31 cellular contexts compared by ENCODE assay signal in genomic region chr1:87965193-87965592, GRCh38.
DNase-seq lines count a peak whose midpoint lies in the region; ATAC-seq and TF ChIP-seq lines count a peak whose summit lies in the region.
"Had no signal": no experiment of that assay in that cellular context is flagged by ENCODE, and none has a peak within 500 bp of the region (broad histone marks: within the 10 kb centered on the region; RNA-seq: fewer than 3 reads in every experiment).

No MANE protein-coding gene starts in this region.

- H3K9ac ChIP-seq in IMR-90 (ENCODE audit: low read depth, low read length) (no peak overlapping the region), neural cell (ENCODE audit: low read length) (no peak overlapping the region)
- H3K9ac ChIP-seq: BLaER1; BLaER1 treated with 17β-estradiol and CSF1 and Interleukin-3, amounts not matched to agents 10 nM and 100 nM had no signal

- TF ChIP-seq POLR2A in IMR-90 (IDR thresholded peaks at IDR 0.05; ENCODE audit: low read depth, low read length): no peak

- no peaks in the 10 kb centered on the region for H3K36me3 Mint-ChIP-seq in natural killer cell treated with Interleukin-12 subunit alpha and Interleukin-12 subunit beta and Interleukin-15 and Interleukin-18, amount 100 ng/mL, for 72 hours
- H3K36me3 Mint-ChIP-seq: CD14-positive monocyte; CD4-positive, alpha-beta memory T cell; CD4-positive, CD25-positive, alpha-beta regulatory T cell; CD8-positive, alpha-beta memory T cell; CD8-positive, alpha-beta T cell had no signal

- no peaks in the 10 kb centered on the region for H3K9me2 ChIP-seq in neural cell (ENCODE audit: insufficient read depth, low read length)

- H3K4me3 Mint-ChIP-seq in natural killer cell treated with Interleukin-12 subunit alpha and Interleukin-12 subunit beta and Interleukin-15 and Interleukin-18, amount 100 ng/mL, for 72 hours: no peak overlapping the region
- H3K4me3 Mint-ChIP-seq: B cell; CD14-positive monocyte; CD4-positive, alpha-beta memory T cell; CD4-positive, alpha-beta T cell; CD4-positive, CD25-positive, alpha-beta regulatory T cell; CD8-positive, alpha-beta memory T cell; CD8-positive, alpha-beta T cell had no signal

- H2AFZ ChIP-seq in IMR-90 (replicated peaks; ENCODE audit: low read length, poor library complexity) (no peak overlapping the region), neural cell (ENCODE audit: low read depth, low read length) (no peak overlapping the region)

- BruUV-seq in IMR-90 (replicated peaks; lab: Mats Ljungman, UMichigan): no TSS peak

- H3F3A ChIP-seq in neural cell (ENCODE audit: insufficient read depth, low read length, poor library complexity, severe bottlenecking): no peaks in the 10 kb centered on the region

- H3K27ac ChIP-seq in IMR-90 (ENCODE audit: insufficient read depth, low read length) (no peak overlapping the region), neural cell (ENCODE audit: low read length) (peak overlapping the region; percentile 48)
- H3K27ac ChIP-seq: 22Rv1; A549; BLaER1; BLaER1 treated with 17β-estradiol and CSF1 and Interleukin-3, amounts not matched to agents 10 nM and 100 nM; C4-2B had no signal

- no peak for DNase-seq in IMR-90
- DNase-seq in NCI-H187 treated with DMSO at 0.1 percent for 48 hours (lab: John Stamatoyannopoulos, UW): no peak
- DNase-seq in natural killer cell treated with Interleukin-12 subunit alpha and Interleukin-12 subunit beta and Interleukin-15 and Interleukin-18, amount 100 ng/mL, for 72 hours (ENCODE audit: low spot score): no peak
- DNase-seq: 8988T; ACHN; AML-193; BE2C; C1 segment of cervical spinal cord; Caco-2; Calu3; CD4-positive, alpha-beta memory T cell; CD4-positive, alpha-beta T cell; CD4-positive, CD25-positive, alpha-beta regulatory T cell; CD8-positive, alpha-beta memory T cell; CD8-positive, alpha-beta T cell; COR-L47; DMS 273 treated with DMSO at 0.1 percent for 48 hours; DMS153; DMS53; DMS79; DMS79 treated with DMSO at 0.1 percent for 48 hours; DND-41; EL had no signal

- H2AK5ac ChIP-seq in IMR-90 (ENCODE audit: low read depth, low read length): no peak overlapping the region

- no peaks in the 10 kb centered on the region for H3K4me1 Mint-ChIP-seq in natural killer cell treated with Interleukin-12 subunit alpha and Interleukin-12 subunit beta and Interleukin-15 and Interleukin-18, amount 100 ng/mL, for 72 hours (ENCODE audit: low read depth in 2 of 2)
- H3K4me1 Mint-ChIP-seq: B cell; CD4-positive, alpha-beta memory T cell; CD4-positive, CD25-positive, alpha-beta regulatory T cell; CD8-positive, alpha-beta memory T cell had no signal

- H3K79me1 ChIP-seq in IMR-90 (ENCODE audit: low read depth in 1 of 2, low read length in 2 of 2): no peaks in the 10 kb centered on the region

- no peak for TF ChIP-seq CTCF in IMR-90 (conservative IDR thresholded peaks at IDR 0.05; ENCODE audit: low read depth, low read length)
- TF ChIP-seq CTCF in neural cell (IDR thresholded peaks at IDR 0.05; ENCODE audit: poor library complexity, severe bottlenecking): no peak

- H3K27me3 ChIP-seq in IMR-90 (ENCODE audit: control insufficient read depth, insufficient read depth, low read length) (no peaks in the 10 kb centered on the region), neural cell (ENCODE audit: insufficient read depth, low read depth, low read length) (no peaks in the 10 kb centered on the region)
- H3K27me3 ChIP-seq: BE2C; BLaER1; BLaER1 treated with 17β-estradiol and CSF1 and Interleukin-3, amounts not matched to agents 10 nM and 100 nM had no signal

- no peaks in the 10 kb centered on the region for H3K9me3 Mint-ChIP-seq in natural killer cell treated with Interleukin-12 subunit alpha and Interleukin-12 subunit beta and Interleukin-15 and Interleukin-18, amount 100 ng/mL, for 72 hours
- H3K9me3 Mint-ChIP-seq: CD14-positive monocyte; CD4-positive, alpha-beta memory T cell; CD4-positive, alpha-beta T cell; CD8-positive, alpha-beta memory T cell; CD8-positive, alpha-beta T cell had no signal

- H3K9me3 ChIP-seq in IMR-90 (ENCODE audit: control insufficient read depth, insufficient read depth, low read length): no peaks in the 10 kb centered on the region
- no peaks in the 10 kb centered on the region for H3K9me3 ChIP-seq in neural cell (ENCODE audit: low read length)
- H3K9me3 ChIP-seq: BE2C; BLaER1; BLaER1 treated with 17β-estradiol and CSF1 and Interleukin-3, amounts not matched to agents 10 nM and 100 nM; Caco-2 had no signal

- POLR2A ChIA-PET in IMR-90 (lab: Charles Lee; ENCODE audit: unreplicated experiment): interaction anchor here (0.6 kb wide), 1 partner anchor 11 kb away, joined by 3 read pairs; no protein-coding TSS in a partner anchor

- TF ChIP-seq RAD21 in IMR-90 (IDR thresholded peaks at IDR 0.05; ENCODE audit: low read length) (no peak), neural cell (conservative IDR thresholded peaks at IDR 0.05) (no peak)

- H3K4me2 ChIP-seq in IMR-90 (ENCODE audit: low read depth, low read length): no peak overlapping the region
- peak overlapping the region; percentile 38 for H3K4me2 ChIP-seq in neural cell (ENCODE audit: low read length)
- H3K4me2 ChIP-seq: A549; BLaER1; BLaER1 treated with 17β-estradiol and CSF1 and Interleukin-3, amounts not matched to agents 10 nM and 100 nM had no signal

- H3K79me2 ChIP-seq in neural cell (replicated peaks; ENCODE audit: insufficient read depth, low read length): no peaks in the 10 kb centered on the region

- peak overlapping the region; percentile 63 for H2BK120ac ChIP-seq in IMR-90 (ENCODE audit: low read depth, low read length)

- H4K5ac ChIP-seq in IMR-90 (ENCODE audit: low read depth, low read length): no peak overlapping the region

- no peak overlapping the region for H2BK15ac ChIP-seq in IMR-90 (ENCODE audit: low read depth, low read length)

- H3K56ac ChIP-seq in IMR-90 (ENCODE audit: extremely low read depth, insufficient read depth, low read length): no peak overlapping the region

- H3K9me1 ChIP-seq in IMR-90 (ENCODE audit: insufficient read depth, low read length): 0 out of 2 replicates have a peak, but pooled peaks cover 5% of the 10 kb centered on the region

- peaks cover 3 to 18% of the 10 kb centered on the region in 2 donors for H3K27me3 Mint-ChIP-seq in natural killer cell treated with Interleukin-12 subunit alpha and Interleukin-12 subunit beta and Interleukin-15 and Interleukin-18, amount 100 ng/mL, for 72 hours
- H3K27me3 Mint-ChIP-seq: B cell; CD4-positive, CD25-positive, alpha-beta regulatory T cell had no signal

- dilution Hi-C loops in IMR-90 (cut with HindIII; ENCODE audit: low sequenced_read_pairs, unreplicated experiment): no loop called here

- H3K14ac ChIP-seq in IMR-90 (replicated peaks; ENCODE audit: low read depth, low read length): no peak overlapping the region

- no peak overlapping the region for H4K91ac ChIP-seq in IMR-90 (ENCODE audit: insufficient read depth, low read depth, low read length)

- no peak overlapping the region for H3K27ac Mint-ChIP-seq in natural killer cell treated with Interleukin-12 subunit alpha and Interleukin-12 subunit beta and Interleukin-15 and Interleukin-18, amount 100 ng/mL, for 72 hours
- H3K27ac Mint-ChIP-seq: B cell; CD14-positive monocyte; CD4-positive, alpha-beta memory T cell; CD4-positive, alpha-beta T cell; CD4-positive, CD25-positive, alpha-beta regulatory T cell; CD8-positive, alpha-beta memory T cell; CD8-positive, alpha-beta T cell had no signal

- H3K36me3 ChIP-seq in IMR-90 (ENCODE audit: control insufficient read depth, insufficient read depth, low read length) (no peaks in the 10 kb centered on the region), neural cell (ENCODE audit: insufficient read depth, low read length) (no peaks in the 10 kb centered on the region)
- H3K36me3 ChIP-seq: BE2C; BLaER1; BLaER1 treated with 17β-estradiol and CSF1 and Interleukin-3, amounts not matched to agents 10 nM and 100 nM had no signal

- H4K20me1 ChIP-seq in IMR-90 (ENCODE audit: insufficient read depth, low read length) (no peaks in the 10 kb centered on the region), neural cell (ENCODE audit: insufficient read depth) (no peaks in the 10 kb centered on the region)
- H4K20me1 ChIP-seq: BLaER1; BLaER1 treated with 17β-estradiol and CSF1 and Interleukin-3, amounts not matched to agents 10 nM and 100 nM had no signal

- H3K4ac ChIP-seq in IMR-90 (ENCODE audit: low read depth, low read length): peak overlapping the region; percentile 46; the same call in 1 of the 2 replicates

- WGBS in IMR-90 (ENCODE audit: extremely low coverage in 2 of 2, insufficient read length in 1 of 2), 2 experiments: no CpG with 5 or more reads among the region's 5 CpGs

- peaks cover 12% of the 10 kb centered on the region for H3K4me1 ChIP-seq in IMR-90 (ENCODE audit: control insufficient read depth, insufficient read depth, low read length)
- H3K4me1 ChIP-seq: A549; BE2C; BLaER1; BLaER1 treated with 17β-estradiol and CSF1 and Interleukin-3, amounts not matched to agents 10 nM and 100 nM; Caco-2 had no signal

- H3K4me3 ChIP-seq in IMR-90 (ENCODE audit: insufficient read depth, low read depth, low read length): no peak overlapping the region
- H3K4me3 ChIP-seq in neural cell (ENCODE audit: low read length): no peak overlapping the region
- H3K4me3 ChIP-seq: A549; BLaER1; BLaER1 treated with 17β-estradiol and CSF1 and Interleukin-3, amounts not matched to agents 10 nM and 100 nM had no signal

- no peak overlapping the region for H3K18ac ChIP-seq in IMR-90 (ENCODE audit: low read depth, low read length)

- H2BK20ac ChIP-seq in IMR-90 (ENCODE audit: low read depth, low read length): peak overlapping the region; percentile 46; the same call in 1 of the 2 replicates

- intact Hi-C loops in IMR-90 (cut with micrococcal nuclease): no loop called here

- in situ Hi-C loops in IMR-90 (cut with MboI; ENCODE audit: low sequenced_read_pairs): no loop called here

- no peak for ATAC-seq in IMR-90 (ENCODE audit: low read depth)
- no peak for ATAC-seq in natural killer cell treated with Interleukin-12 subunit alpha and Interleukin-12 subunit beta and Interleukin-15 and Interleukin-18, amount 100 ng/mL, for 72 hours
- ATAC-seq: A549; CD8-positive, alpha-beta T cell had no signal

- CTCF ChIA-PET in IMR-90 (lab: Yijun Ruan, JAX): no interaction called here

- H3K23ac ChIP-seq in IMR-90 (ENCODE audit: low read depth, low read length): no peak overlapping the region

- no peak overlapping the region for H2BK5ac ChIP-seq in IMR-90 (ENCODE audit: low read depth, low read length, poor library complexity, severe bottlenecking)

- no peak overlapping the region for H4K8ac ChIP-seq in IMR-90 (ENCODE audit: low read depth in 2 of 2, low read length in 2 of 2)

- H2AK9ac ChIP-seq in IMR-90 (replicated peaks; ENCODE audit: low read depth, low read length, poor library complexity): no peak overlapping the region

- peak; percentile 87 for TF ChIP-seq EP300 in neural cell (conservative IDR thresholded peaks at IDR 0.05; ENCODE audit: poor library complexity, severe bottlenecking)

TF ChIP-seq in IMR-90, 13 proteins besides CTCF, POLR2A, EP300 and RAD21:
- TF ChIP-seq MXI1 (IDR thresholded peaks at IDR 0.05; ENCODE audit: borderline replicate concordance, low read depth, low read length): no peak
- TF ChIP-seq RCOR1 (IDR thresholded peaks at IDR 0.05; ENCODE audit: insufficient replicate concordance, low read length): no peak

TF ChIP-seq in neural cell, 6 proteins besides CTCF, POLR2A, EP300 and RAD21 (continues in another document):
- TF ChIP-seq TAF1 (IDR thresholded peaks at IDR 0.05; ENCODE audit: low read depth) (no peak), MXI1 (conservative IDR thresholded peaks at IDR 0.05; ENCODE audit: poor library complexity, severe bottlenecking) (no peak), POLR2AphosphoS5 (IDR thresholded peaks at IDR 0.05) (peak; percentile 86)
